Comparison of ENCODE assay signal across 8 cellular contexts in genomic region chr5:115544371-115545064, GRCh38.
DNase-seq lines count a peak whose midpoint lies in the region; ATAC-seq and TF ChIP-seq lines count a peak whose summit lies in the region.

A gene with protein sequence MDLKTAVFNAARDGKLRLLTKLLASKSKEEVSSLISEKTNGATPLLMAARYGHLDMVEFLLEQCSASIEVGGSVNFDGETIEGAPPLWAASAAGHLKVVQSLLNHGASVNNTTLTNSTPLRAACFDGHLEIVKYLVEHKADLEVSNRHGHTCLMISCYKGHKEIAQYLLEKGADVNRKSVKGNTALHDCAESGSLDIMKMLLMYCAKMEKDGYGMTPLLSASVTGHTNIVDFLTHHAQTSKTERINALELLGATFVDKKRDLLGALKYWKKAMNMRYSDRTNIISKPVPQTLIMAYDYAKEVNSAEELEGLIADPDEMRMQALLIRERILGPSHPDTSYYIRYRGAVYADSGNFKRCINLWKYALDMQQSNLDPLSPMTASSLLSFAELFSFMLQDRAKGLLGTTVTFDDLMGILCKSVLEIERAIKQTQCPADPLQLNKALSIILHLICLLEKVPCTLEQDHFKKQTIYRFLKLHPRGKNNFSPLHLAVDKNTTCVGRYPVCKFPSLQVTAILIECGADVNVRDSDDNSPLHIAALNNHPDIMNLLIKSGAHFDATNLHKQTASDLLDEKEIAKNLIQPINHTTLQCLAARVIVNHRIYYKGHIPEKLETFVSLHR (minus strand): TSS chr5:115544775. CDS start chr5:115543493, 1,282 bp downstream.

- ATAC-seq in HG03196 (IDR thresholded peaks at IDR 0.05; ENCODE audit: unreplicated experiment), result peak; percentile 98

- in situ Hi-C loops in GM18951 (cut with MboI; ENCODE audit: low sequenced_read_pairs, unreplicated experiment), result no loop called here

- peak; percentile 98 for TF ChIP-seq POLR2A in GM18951 (IDR thresholded peaks at IDR 0.05; ENCODE audit: extremely low read depth, insufficient read depth, insufficient read length)

- DNase-seq in AG08395 (ENCODE audit: low spot score) (peak; percentile 97), NCI-H345 (lab: John Stamatoyannopoulos, UW) (peak; percentile 90), iris pigment epithelial cell (ENCODE audit: low read depth) (peak; percentile 99)
- peak; percentile 97 to 98 (median 98) for DNase-seq in activated CD4-positive, CD25-positive, alpha-beta regulatory T cell (lab: John Stamatoyannopoulos, UW)
- peak; percentile 89 for DNase-seq in central memory CD4-positive, alpha-beta T cell
- peak; percentile 100 for DNase-seq in stimulated activated CD4-positive, alpha-beta T cell treated with anti-CD3 and anti-CD28 coated beads, Interleukin-12 subunit alpha, Interleukin-12 subunit beta, amount 100 ng/mL, for 4 hours

Comparison
In these comparisons a context has a peak if more than half of its experiments do, and no peak if none do; other contexts are left out.
1. Peak in every context shown above with its lines: DNase-seq and ATAC-seq.